In the genomic region with DNA sequence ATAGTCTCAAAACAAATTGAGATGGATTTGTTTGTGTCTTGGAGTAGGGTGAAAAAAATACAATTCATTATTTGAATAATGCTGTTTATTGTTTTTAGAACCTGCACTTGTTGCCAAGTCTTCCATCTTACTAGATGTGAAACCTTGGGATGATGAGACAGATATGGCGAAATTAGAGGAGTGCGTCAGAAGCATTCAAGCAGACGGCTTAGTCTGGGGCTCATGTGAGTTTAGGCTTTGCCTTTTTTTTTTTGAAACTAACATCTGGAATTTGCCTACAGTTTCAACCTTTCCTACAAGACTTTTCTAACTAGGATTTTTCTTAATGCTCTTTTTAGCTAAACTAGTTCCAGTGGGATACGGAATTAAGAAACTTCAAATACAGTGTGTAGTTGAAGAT, we compare ENCODE assay signal across 8 cellular contexts. TPM values are rescaled to one million over a fixed set of nuclear protein-coding genes. Genes with fewer than 3 reads are reported as not detected.
A peak's percentile ranks its signal among the peaks of the same experiment; 100 is the strongest.
DNase-seq lines count a peak whose midpoint lies in the region; TF ChIP-seq lines count a peak whose summit lies in the region.
"Not testable (repeated sequence)": the region's sequence is repeated elsewhere in the genome, so short reads cannot be mapped to it uniquely, and the experiment has no call there.

No MANE protein-coding gene starts in this region.

- peaks cover 37 to 48% (median 41%) of the 10 kb centered on the region in 10 experiments for H3K4me1 ChIP-seq in BLaER1 treated with 17β-estradiol and CSF1 and Interleukin-3, amounts not matched to agents 10 nM and 100 nM
- H3K4me1 ChIP-seq in HUES48 (ENCODE audit: control insufficient read depth, insufficient read depth, low read length): not testable (repeated sequence)
- peaks cover 31% of the 10 kb centered on the region for H3K4me1 ChIP-seq in mammary epithelial cell (ENCODE audit: insufficient read depth, low read length)
- H3K4me1 ChIP-seq in neural progenitor cell: peaks cover 14% of the 10 kb centered on the region

- intact Hi-C loops in activated CD4-positive, alpha-beta T cell treated with anti-CD3 and anti-CD28 coated beads, Interleukin-2, amount 10 ng/mL, durations not matched to agents 24 days and 14 days (cut with micrococcal nuclease): loop anchor here (5.0 kb wide), 2 partner anchors 200 to 280 kb away; a partner anchor contains a TSS
- intact Hi-C loops in mammary epithelial cell (cut with micrococcal nuclease): loop anchor here (5.0 kb wide), 1 partner anchor 50 kb away; a partner anchor contains a TSS

- peaks cover 51 to 74% (median 70%) of the 10 kb centered on the region in 11 experiments for H3K36me3 ChIP-seq in BLaER1 treated with 17β-estradiol and CSF1 and Interleukin-3, amounts not matched to agents 10 nM and 100 nM
- H3K36me3 ChIP-seq in HUES48 (ENCODE audit: control insufficient read depth, insufficient read depth, low read length) (peaks cover 41% of the 10 kb centered on the region), mammary epithelial cell (ENCODE audit: insufficient read depth, low read length) (peaks cover 28% of the 10 kb centered on the region), neural progenitor cell (peaks cover 19% of the 10 kb centered on the region)

- peak overlapping the region in 7 of 10 experiments; percentile 82 to 98 (median 90); a peak in 11 of 20 replicates for H3K4me3 ChIP-seq in BLaER1 treated with 17β-estradiol and CSF1 and Interleukin-3, amounts not matched to agents 10 nM and 100 nM
- H3K4me3 ChIP-seq in HUES48 (ENCODE audit: low read depth, low read length); mammary epithelial cell (replicated peaks in 1 of 3; ENCODE audit: insufficient read depth in 1 of 3, low read depth in 2 of 3, low read length in 3 of 3); fibroblast of villous mesenchyme (ENCODE audit: low read depth, low read length); neural progenitor cell: not testable (repeated sequence)

- in situ Hi-C loops in mammary epithelial cell (cut with MboI; ENCODE audit: low sequenced_read_pairs in 2 of 2): loop anchor here in 1 of 2 donors (10.0 kb wide), 1 partner anchor 102 kb away; no protein-coding TSS in a partner anchor

- H3K4me3 Mint-ChIP-seq in activated CD4-positive, alpha-beta T cell treated with anti-CD3 and anti-CD28 coated beads, Interleukin-2, amount 10 ng/mL, durations not matched to agents 24 days and 14 days: peak overlapping the region; percentile 97
- not testable (repeated sequence) for H3K4me3 Mint-ChIP-seq in activated naive CD4-positive, alpha-beta T cell treated with anti-CD3 and anti-CD28 coated beads, Interleukin-2, amount 10 ng/mL, durations not matched to agents 7 days and 5 days; neural progenitor cell

- not testable (repeated sequence) for H3K9me3 Mint-ChIP-seq in activated CD4-positive, alpha-beta T cell treated with anti-CD3 and anti-CD28 coated beads, Interleukin-2, amount 10 ng/mL, durations not matched to agents 24 days and 14 days; activated naive CD4-positive, alpha-beta T cell treated with anti-CD3 and anti-CD28 coated beads, Interleukin-2, amount 10 ng/mL, durations not matched to agents 7 days and 5 days; neural progenitor cell

- WGBS in mammary epithelial cell (ENCODE audit: low coverage, missing lambda C conversion rate): 100% methylated on average over 4 of the region's 4 CpGs

- DNase-seq in RKO (ENCODE audit: low spot score) (peak; percentile 55), fibroblast of villous mesenchyme (ENCODE audit: low read depth) (peak; percentile 24)
- DNase-seq in activated CD4-positive, alpha-beta T cell treated with anti-CD3 and anti-CD28 coated beads, Interleukin-2, amount 10 ng/mL, durations not matched to agents 24 days and 14 days; activated naive CD4-positive, alpha-beta T cell treated with anti-CD3 and anti-CD28 coated beads, Interleukin-2, amount 10 ng/mL, durations not matched to agents 7 days and 5 days; mammary epithelial cell; neural progenitor cell (ENCODE audit: low spot score): not testable (repeated sequence)

- peaks cover 7 to 66% (median 46%) of the 10 kb centered on the region in 11 experiments; a peak in 21 of 22 replicates for H4K20me1 ChIP-seq in BLaER1 treated with 17β-estradiol and CSF1 and Interleukin-3, amounts not matched to agents 10 nM and 100 nM
- H4K20me1 ChIP-seq in mammary epithelial cell (ENCODE audit: insufficient read depth, low read length): not testable (repeated sequence)
- H4K20me1 ChIP-seq in neural progenitor cell (ENCODE audit: low read depth): peaks cover 26% of the 10 kb centered on the region

- H3K9ac ChIP-seq in BLaER1 treated with 17β-estradiol and CSF1 and Interleukin-3, amounts not matched to agents 10 nM and 100 nM: peak overlapping the region in 10 of 11 experiments; percentile 36 to 97 (median 94); a peak in 18 of 22 replicates
- not testable (repeated sequence) for H3K9ac ChIP-seq in HUES48 (ENCODE audit: low read depth, low read length); mammary epithelial cell (ENCODE audit: insufficient read depth, low read length); neural progenitor cell

- not testable (repeated sequence) for H2AFZ ChIP-seq in mammary epithelial cell (ENCODE audit: low read depth, low read length); neural progenitor cell (replicated peaks)

- not testable (repeated sequence) for H3K9me3 ChIP-seq in BLaER1 treated with 17β-estradiol and CSF1 and Interleukin-3, amounts not matched to agents 10 nM and 100 nM (replicated peaks in 1 of 11); HUES48 (ENCODE audit: control insufficient read depth, insufficient read depth, low read length); mammary epithelial cell (replicated peaks; ENCODE audit: insufficient read depth, low read length); neural progenitor cell (ENCODE audit: low read depth)

- H3K27ac Mint-ChIP-seq in activated CD4-positive, alpha-beta T cell treated with anti-CD3 and anti-CD28 coated beads, Interleukin-2, amount 10 ng/mL, durations not matched to agents 24 days and 14 days: peak overlapping the region; percentile 53
- peak overlapping the region; percentile 24 for H3K27ac Mint-ChIP-seq in activated naive CD4-positive, alpha-beta T cell treated with anti-CD3 and anti-CD28 coated beads, Interleukin-2, amount 10 ng/mL, durations not matched to agents 7 days and 5 days
- not testable (repeated sequence) for H3K27ac Mint-ChIP-seq in neural progenitor cell

- peaks cover 31% of the 10 kb centered on the region for H3K4me1 Mint-ChIP-seq in activated CD4-positive, alpha-beta T cell treated with anti-CD3 and anti-CD28 coated beads, Interleukin-2, amount 10 ng/mL, durations not matched to agents 24 days and 14 days
- peaks cover 46% of the 10 kb centered on the region for H3K4me1 Mint-ChIP-seq in activated naive CD4-positive, alpha-beta T cell treated with anti-CD3 and anti-CD28 coated beads, Interleukin-2, amount 10 ng/mL, durations not matched to agents 7 days and 5 days
- H3K4me1 Mint-ChIP-seq in neural progenitor cell: peaks cover 23% of the 10 kb centered on the region

- peak overlapping the region; percentile 79 to 98 (median 94); a peak in 20 of 22 replicates for H3K4me2 ChIP-seq in BLaER1 treated with 17β-estradiol and CSF1 and Interleukin-3, amounts not matched to agents 10 nM and 100 nM
- peak overlapping the region; percentile 48 for H3K4me2 ChIP-seq in mammary epithelial cell (ENCODE audit: insufficient read depth, low read depth, low read length)
- not testable (repeated sequence) for H3K4me2 ChIP-seq in neural progenitor cell

- H3K79me2 ChIP-seq in mammary epithelial cell (ENCODE audit: insufficient read depth, low read length) (peaks cover 58% of the 10 kb centered on the region), neural progenitor cell (ENCODE audit: low read depth) (peaks cover 66% of the 10 kb centered on the region)

- H3K27me3 Mint-ChIP-seq in activated CD4-positive, alpha-beta T cell treated with anti-CD3 and anti-CD28 coated beads, Interleukin-2, amount 10 ng/mL, durations not matched to agents 24 days and 14 days; activated naive CD4-positive, alpha-beta T cell treated with anti-CD3 and anti-CD28 coated beads, Interleukin-2, amount 10 ng/mL, durations not matched to agents 7 days and 5 days; neural progenitor cell (ENCODE audit: insufficient read depth, low read depth): not testable (repeated sequence)

- CTCF ChIA-PET in activated naive CD4-positive, alpha-beta T cell treated with anti-CD3 and anti-CD28 coated beads, Interleukin-2, amount 10 ng/mL, durations not matched to agents 7 days and 5 days (lab: Charles Lee): interaction anchor here (0.6 to 1.6 kb wide), 3 partner anchors 140 to 1148 kb away, joined by 3 to 5 read pairs (median 4); no protein-coding TSS in a partner anchor
- CTCF ChIA-PET in mammary epithelial cell (lab: Charles Lee; ENCODE audit: low non-redundant PET): not testable (repeated sequence)

- peaks cover 62% of the 10 kb centered on the region for H3K36me3 Mint-ChIP-seq in activated CD4-positive, alpha-beta T cell treated with anti-CD3 and anti-CD28 coated beads, Interleukin-2, amount 10 ng/mL, durations not matched to agents 24 days and 14 days (ENCODE audit: low read depth)
- H3K36me3 Mint-ChIP-seq in activated naive CD4-positive, alpha-beta T cell treated with anti-CD3 and anti-CD28 coated beads, Interleukin-2, amount 10 ng/mL, durations not matched to agents 7 days and 5 days: peaks cover 49% of the 10 kb centered on the region
- H3K36me3 Mint-ChIP-seq in neural progenitor cell: peaks cover 25% of the 10 kb centered on the region

- TF ChIP-seq CTCF in mammary epithelial cell (conservative IDR thresholded peaks at IDR 0.05 in 1 of 2, IDR thresholded peaks at IDR 0.05 in 1 of 2; ENCODE audit: extremely low read depth in 1 of 2, insufficient read depth in 1 of 2, low read depth in 1 of 2, low read length in 2 of 2); fibroblast of villous mesenchyme (IDR thresholded peaks at IDR 0.05; ENCODE audit: insufficient read depth, low read depth, low read length); neural progenitor cell (IDR thresholded peaks at IDR 0.05): not testable (repeated sequence)

- H3K27me3 ChIP-seq in BLaER1 treated with 17β-estradiol and CSF1 and Interleukin-3, amounts not matched to agents 10 nM and 100 nM; HUES48 (ENCODE audit: control insufficient read depth, insufficient read depth, low read length); mammary epithelial cell (ENCODE audit: insufficient read depth, low read length); neural progenitor cell: not testable (repeated sequence)

- 0 out of 22 replicates have a peak overlapping the region, but pooled peaks of 1 of the 11 experiments have one; percentile 38 for H3K27ac ChIP-seq in BLaER1 treated with 17β-estradiol and CSF1 and Interleukin-3, amounts not matched to agents 10 nM and 100 nM
- peak overlapping the region; percentile 65 for H3K27ac ChIP-seq in HUES48 (ENCODE audit: low read depth, low read length)
- not testable (repeated sequence) for H3K27ac ChIP-seq in mammary epithelial cell (ENCODE audit: insufficient read depth, low read depth, low read length)
- peak overlapping the region; percentile 45 for H3K27ac ChIP-seq in neural progenitor cell

- peaks cover 51% of the 10 kb centered on the region for H3F3A ChIP-seq in neural progenitor cell (ENCODE audit: low read depth)

- not testable (repeated sequence) for BruUV-seq in mammary epithelial cell (replicated peaks; lab: Mats Ljungman, UMichigan)

- dilution Hi-C loops in mammary epithelial cell (cut with HindIII; ENCODE audit: low sequenced_read_pairs): not testable (repeated sequence)

RNA-seq across cellular contexts. Expression of a gene that starts 2.7 kb away (rescaled TPM):
- 761 and 768 TPM in 2 replicates for total RNA-seq in activated CD4-positive, alpha-beta T cell treated with anti-CD3 and anti-CD28 coated beads, Interleukin-2, amount 10 ng/mL, durations not matched to agents 24 days and 14 days
- total RNA-seq in mammary epithelial cell (100 to 1,000 TPM; 390 to 583 TPM), fibroblast of villous mesenchyme (438 and 477 TPM in 2 replicates), neural progenitor cell (ENCODE audit: low replicate concordance) (671 and 807 TPM in 2 replicates)
- polyA plus RNA-seq in mammary epithelial cell: 638 TPM
- polyA minus RNA-seq in mammary epithelial cell: 218 TPM

RNA-seq across cellular contexts. Expression of a gene that starts 3.1 kb away (rescaled TPM):
- 81.5 and 82.6 TPM in 2 replicates for total RNA-seq in activated CD4-positive, alpha-beta T cell treated with anti-CD3 and anti-CD28 coated beads, Interleukin-2, amount 10 ng/mL, durations not matched to agents 24 days and 14 days
- total RNA-seq in mammary epithelial cell (10 to 100 TPM; 74.6 to 80.9 TPM), fibroblast of villous mesenchyme (82.5 and 125 TPM in 2 replicates), neural progenitor cell (ENCODE audit: low replicate concordance) (110 and 115 TPM in 2 replicates)
- 76.5 TPM for polyA plus RNA-seq in mammary epithelial cell
- 142 TPM for polyA minus RNA-seq in mammary epithelial cell
